Comparison of ENCODE assay signal across 8 cellular contexts in genomic region chr5:178231736-178232123, GRCh38. TPM values are rescaled to one million over a fixed set of nuclear protein-coding genes. Genes with fewer than 3 reads are reported as not detected.
DNase-seq lines count a peak whose midpoint lies in the region; TF ChIP-seq lines count a peak whose summit lies in the region.

No MANE protein-coding gene starts in this region.

- no peaks in the 10 kb centered on the region for H3K9me3 ChIP-seq in SK-N-SH
- H3K9me3 ChIP-seq in sigmoid colon, result no peaks in the 10 kb centered on the region

- H3K27ac ChIP-seq in SK-N-SH (ENCODE audit: low read depth in 2 of 2, low read length in 1 of 2) (peak overlapping the region; percentile 56 to 86; a peak in 3 of 4 replicates), sigmoid colon (peak overlapping the region; percentile 87 to 97 (median 96))

- H2AFZ ChIP-seq in SK-N-SH (ENCODE audit: low read depth), result peak overlapping the region; percentile 93

- no peaks in the 10 kb centered on the region for H4K20me1 ChIP-seq in SK-N-SH (ENCODE audit: insufficient read depth)

- no peaks in the 10 kb centered on the region for H3K9me2 ChIP-seq in SK-N-SH

- peaks cover 28% of the 10 kb centered on the region for H3K79me2 ChIP-seq in SK-N-SH (ENCODE audit: insufficient read depth)

- H3K36me3 ChIP-seq in SK-N-SH (replicated peaks in 1 of 2; ENCODE audit: control insufficient read depth in 1 of 2, insufficient read depth in 2 of 2, low read length in 1 of 2), result peaks cover 7 to 27% of the 10 kb centered on the region in 2 experiments
- H3K36me3 ChIP-seq in sigmoid colon, result peaks cover 0 to 39% (median 8%) of the 10 kb centered on the region in 4 donors

- no peak for TF ChIP-seq POLR2A in sigmoid colon (IDR thresholded peaks at IDR 0.05)

- no peak for TF ChIP-seq RAD21 in SK-N-SH (IDR thresholded peaks at IDR 0.05; ENCODE audit: low read length)

- no peak for TF ChIP-seq EP300 in SK-N-SH (IDR thresholded peaks at IDR 0.05; ENCODE audit: borderline replicate concordance in 1 of 2, low read depth in 1 of 2, low read length in 1 of 2)
- no peak for TF ChIP-seq EP300 in sigmoid colon (IDR thresholded peaks at IDR 0.05)

- H3K4me3 ChIP-seq in SK-N-SH (ENCODE audit: low read depth in 2 of 2, low read length in 1 of 2) (peak overlapping the region; percentile 87), fibroblast of villous mesenchyme (ENCODE audit: low read depth, low read length) (peak overlapping the region; percentile 91), sigmoid colon (peak overlapping the region; percentile 65 to 92 (median 80))

- peaks cover 11% of the 10 kb centered on the region for H3F3A ChIP-seq in SK-N-SH (replicated peaks; ENCODE audit: insufficient read depth)

- CTCF ChIA-PET in SK-N-SH (lab: Yijun Ruan, JAX), result interaction anchor here (1.2 to 12.2 kb wide), 4 partner anchors 11 to 360 kb away, joined by 4 to 147 read pairs (median 6); partner anchors contain the start of gene COL23A1

- H3K9ac ChIP-seq in SK-N-SH, result peak overlapping the region; percentile 83

- peaks cover 11 to 31% of the 10 kb centered on the region in 2 experiments; a peak in 2 of 4 replicates for H3K4me1 ChIP-seq in SK-N-SH (ENCODE audit: control insufficient read depth in 1 of 2, insufficient read depth in 2 of 2, low read depth in 1 of 2, low read length in 1 of 2)
- H3K4me1 ChIP-seq in sigmoid colon, result peaks cover 0 to 29% (median 27%) of the 10 kb centered on the region in 4 donors

- POLR2A ChIA-PET in SK-N-SH (lab: Yijun Ruan, JAX), result interaction anchor here (0.6 to 2.0 kb wide), 7 partner anchors 9 to 1392 kb away, joined by 3 to 9 read pairs (median 3); partner anchors contain the start of genes COL23A1, HNRNPAB, HNRNPH1 and NHP2

- DNase-seq in DMS53 (lab: John Stamatoyannopoulos, UW), result peak; percentile 56
- no peak for DNase-seq in DMS53 treated with DMSO at 0.1 percent for 48 hours (lab: John Stamatoyannopoulos, UW; ENCODE audit: unreplicated experiment)
- DNase-seq in SK-N-SH, result no peak
- DNase-seq in fibroblast of villous mesenchyme (ENCODE audit: low read depth), result no peak
- no peak for DNase-seq in sigmoid colon
- DNase-seq in hepatic stellate cell (ENCODE audit: low spot score), result no peak
- no peak for DNase-seq in NCI-H128 (lab: John Stamatoyannopoulos, UW; ENCODE audit: unreplicated experiment)
- DNase-seq in HUDEP-2 (lab: John Stamatoyannopoulos, UW; ENCODE audit: unreplicated experiment in 76 of 76), result no peak

- peak overlapping the region; percentile 98 for H3K4me2 ChIP-seq in SK-N-SH

- 26% methylated on average over 8 of the region's 16 CpGs for WGBS in SK-N-SH (ENCODE audit: low lambda C conversion rate)
- WGBS in sigmoid colon, 2 donors, result 4 to 17% methylated on average over 16 of the region's 16 CpGs

- intact Hi-C loops in sigmoid colon (cut with DNase I), result loop anchor here (2.0 kb wide), 3 partner anchors 27 to 395 kb away; partner anchors contain the start of genes CLK4, COL23A1 and HNRNPAB

- H3K27me3 ChIP-seq in SK-N-SH (ENCODE audit: insufficient read depth), result no peaks in the 10 kb centered on the region
- no peaks in the 10 kb centered on the region for H3K27me3 ChIP-seq in sigmoid colon

- TF ChIP-seq CTCF in SK-N-SH (IDR thresholded peaks at IDR 0.05) (no peak), fibroblast of villous mesenchyme (IDR thresholded peaks at IDR 0.05; ENCODE audit: insufficient read depth, low read depth, low read length) (no peak), sigmoid colon (IDR thresholded peaks at IDR 0.05) (no peak)

TF ChIP-seq in SK-N-SH, 30 proteins besides CTCF, POLR2A, EP300 and RAD21:
- TF ChIP-seq TAF1 (IDR thresholded peaks at IDR 0.05; ENCODE audit: borderline replicate concordance, low read depth, low read length), result no peak
- no peak for TF ChIP-seq SIN3A (IDR thresholded peaks at IDR 0.05; ENCODE audit: borderline replicate concordance, low read depth, low read length)
- no peak for TF ChIP-seq NRF1 (IDR thresholded peaks at IDR 0.05; ENCODE audit: low read depth, low read length)
- no peak for TF ChIP-seq FOXM1 (IDR thresholded peaks at IDR 0.05; ENCODE audit: low read depth)
- TF ChIP-seq CHD2 (IDR thresholded peaks at IDR 0.05; ENCODE audit: low read length, partially characterized antibody), result no peak
- TF ChIP-seq MXI1 (IDR thresholded peaks at IDR 0.05; ENCODE audit: low read depth, low read length), result no peak; the same call in 1 of the 2 replicates
- no peak for TF ChIP-seq USF1 (IDR thresholded peaks at IDR 0.05; ENCODE audit: borderline replicate concordance, low read depth)
TF ChIP-seq in SK-N-SH: peak in this region for 0.

RNA-seq across cellular contexts. Expression of gene PHYKPL, which starts 0.9 kb away (rescaled TPM):
- polyA plus RNA-seq in SK-N-SH (2012; rRNA removed), result 46.8 and 61.3 TPM in 2 replicates
- polyA plus RNA-seq in SK-N-SH (2012; cell fraction: cytosol; rRNA removed), result 18.4 and 23.3 TPM in 2 replicates
- polyA plus RNA-seq in SK-N-SH (2012; cell fraction: nucleus; rRNA removed), result 262 and 272 TPM in 2 replicates
- total RNA-seq in fibroblast of villous mesenchyme, result 31.5 and 32.2 TPM in 2 replicates
- 10 to 100 TPM; 26.0 to 66.5 (median 41.6) TPM for total RNA-seq in sigmoid colon
- 100 to 1,000 TPM in 1 of 3 donors, 10 to 100 TPM in 2; 46.2 to 121 (median 47.6) TPM for polyA plus RNA-seq in sigmoid colon

RNA-seq across cellular contexts. Expression of gene HNRNPAB, which starts 27.4 kb away (rescaled TPM):
- 157 and 164 TPM in 2 replicates for polyA plus RNA-seq in SK-N-SH (2012; rRNA removed)
- 179 and 207 TPM in 2 replicates for polyA plus RNA-seq in SK-N-SH (2012; cell fraction: cytosol; rRNA removed)
- 80.9 and 111 TPM in 2 replicates for polyA plus RNA-seq in SK-N-SH (2012; cell fraction: nucleus; rRNA removed)
- total RNA-seq in fibroblast of villous mesenchyme, result 52.8 and 63.5 TPM in 2 replicates
- 100 to 1,000 TPM in 1 of 4 donors, 10 to 100 TPM in 3; 77.8 to 101 (median 83.0) TPM for total RNA-seq in sigmoid colon
- polyA plus RNA-seq in sigmoid colon, result 100 to 1,000 TPM; 212 to 227 (median 219) TPM

RNA-seq across cellular contexts. Expression of gene GMCL2, which starts 44.6 kb away (rescaled TPM):
- polyA plus RNA-seq in SK-N-SH (2012; rRNA removed) (not detected in 2 replicates), sigmoid colon (under 1 TPM in 1 of 3 donors, not detected in 2; 0.01 TPM)
- polyA plus RNA-seq in SK-N-SH (2012; cell fraction: cytosol; rRNA removed), result 0.01 TPM in 2 replicates
- polyA plus RNA-seq in SK-N-SH (2012; cell fraction: nucleus; rRNA removed), result not detected in 2 replicates
- total RNA-seq in fibroblast of villous mesenchyme (not detected in 2 replicates), sigmoid colon (not detected)
